In genomic region chr17:53390575-53390974, GRCh38 we compare ENCODE assay signal across 24 cellular contexts.
"Had no signal": no experiment of that assay in that cellular context is flagged by ENCODE, and none has a peak within 500 bp of the region (broad histone marks: within the 10 kb centered on the region; RNA-seq: fewer than 3 reads in every experiment).

No MANE protein-coding gene starts in this region.

- H3K27ac ChIP-seq: HL-60, KMS-11, PC-9, Peyer's patch, SJCRH30, SK-N-MC had no signal

- H3K9me3 ChIP-seq: SJCRH30 had no signal

- H3K36me3 ChIP-seq: Peyer's patch, SJCRH30 had no signal

- H3K9ac ChIP-seq: KMS-11 had no signal

- H3K4me3 ChIP-seq: K562, PC-9, Peyer's patch, SJCRH30, SK-N-MC had no signal

- H3K4me2 ChIP-seq: KMS-11, PC-9 had no signal

- ATAC-seq: K562, Right ventricle myocardium inferior had no signal

- H3K4me1 ChIP-seq: Peyer's patch, SJCRH30 had no signal

- H3K27me3 ChIP-seq: Peyer's patch, SJCRH30 had no signal

- DNase-seq: Kasumi-1; MM.1S; NCI-H1092 treated with DMSO at 0.1 percent for 48 hours; NCI-H1436; NCI-H187; NCI-H2029; NCI-H2081 treated with DMSO at 0.1 percent for 48 hours; NCI-H2171; NCI-H226; NCI-H446; NCI-H510A; NCI-H524 treated with DMSO at 0.1 percent for 48 hours; NCI-H69; NCI-H774; NK-92 treated with Interleukin-12 subunit alpha and Interleukin-12 subunit beta, amount 100 ng/mL, for 24 hours; PC-9; Peyer's patch; SHP77 treated with DMSO at 0.1 percent for 48 hours; SJCRH30 had no signal

- H2AFZ ChIP-seq: PC-9 had no signal
